1 cellular context compared by ENCODE assay signal in genomic region chr13:77026783-77027621, GRCh38.
TF ChIP-seq lines count a peak whose summit lies in the region.

FBXL3 (minus strand) TSS chr13:77027159; CDS start chr13:77021860, 5,299 bp downstream.

TF ChIP-seq in HEK293, 187 proteins besides CTCF, POLR2A, EP300 and RAD21 (continued from another document and continues in another):
- TF ChIP-seq ZNF140 (tag by site-specific recombination; IDR thresholded peaks at IDR 0.05) (no peak), PRDM2 (tag by site-specific recombination; IDR thresholded peaks at IDR 0.05; ENCODE audit: borderline replicate concordance) (no peak), ZBTB49 (tag by site-specific recombination; IDR thresholded peaks at IDR 0.05; ENCODE audit: low read depth) (no peak), ZNF121 (tag by site-specific recombination; IDR thresholded peaks at IDR 0.05) (no peak), ZNF174 (tag by site-specific recombination; IDR thresholded peaks at IDR 0.05) (no peak), SCRT2 (tag by site-specific recombination; IDR thresholded peaks at IDR 0.05) (no peak), ZNF792 (tag by site-specific recombination; IDR thresholded peaks at IDR 0.05) (no peak), KLF1 (tag by site-specific recombination; IDR thresholded peaks at IDR 0.05) (peak; percentile 33; the same call in 1 of the 2 replicates), ZNF560 (tag by site-specific recombination; IDR thresholded peaks at IDR 0.05; ENCODE audit: borderline replicate concordance) (no peak), ZBTB17 (tag by site-specific recombination; IDR thresholded peaks at IDR 0.05) (peak; percentile 76), ZSCAN4 (tag by site-specific recombination; IDR thresholded peaks at IDR 0.05) (no peak), SP2 (tag by site-specific recombination; IDR thresholded peaks at IDR 0.05) (peak; percentile 63), ZNF391 (tag by site-specific recombination; IDR thresholded peaks at IDR 0.05; ENCODE audit: borderline replicate concordance, low read depth) (peak; percentile 43; the same call in 1 of the 2 replicates), ZNF645 (tag by site-specific recombination; IDR thresholded peaks at IDR 0.05) (no peak), ZNF501 (tag by site-specific recombination; IDR thresholded peaks at IDR 0.05) (0 out of 2 replicates have a peak, but pooled peaks have one; percentile 26), ZNF776 (tag by site-specific recombination; IDR thresholded peaks at IDR 0.05; ENCODE audit: borderline replicate concordance) (no peak), ZNF362 (tag by site-specific recombination; IDR thresholded peaks at IDR 0.05) (peak; percentile 63; the same call in 1 of the 2 replicates), ZNF664 (tag by site-specific recombination; IDR thresholded peaks at IDR 0.05) (no peak), WT1 (tag by site-specific recombination; IDR thresholded peaks at IDR 0.05) (peak; percentile 31; the same call in 1 of the 2 replicates), ZSCAN18 (tag by site-specific recombination; IDR thresholded peaks at IDR 0.05) (no peak), ZNF837 (tag by site-specific recombination; IDR thresholded peaks at IDR 0.05) (no peak), ZNF654 (tag by site-specific recombination; IDR thresholded peaks at IDR 0.05; ENCODE audit: low read depth) (no peak), GLIS1 (tag by site-specific recombination; IDR thresholded peaks at IDR 0.05) (peak; percentile 52; the same call in 1 of the 2 replicates), SP7 (tag by site-specific recombination; IDR thresholded peaks at IDR 0.05) (peak; percentile 73), ATF2 (tag by site-specific recombination; IDR thresholded peaks at IDR 0.05; ENCODE audit: low read depth) (no peak), ZNF311 (tag by site-specific recombination; IDR thresholded peaks at IDR 0.05; ENCODE audit: borderline replicate concordance) (no peak), ZNF473 (tag by site-specific recombination; IDR thresholded peaks at IDR 0.05) (no peak), ZNF214 (tag by site-specific recombination; IDR thresholded peaks at IDR 0.05; ENCODE audit: borderline replicate concordance) (no peak), MZF1 (tag by site-specific recombination; IDR thresholded peaks at IDR 0.05; ENCODE audit: borderline replicate concordance) (peak; percentile 74), REST (tag by site-specific recombination; IDR thresholded peaks at IDR 0.05) (no peak), ZBTB21 (tag by site-specific recombination; IDR thresholded peaks at IDR 0.05) (no peak), ZFP37 (tag by site-specific recombination; IDR thresholded peaks at IDR 0.05) (no peak), SCRT1 (tag by site-specific recombination; IDR thresholded peaks at IDR 0.05; ENCODE audit: borderline replicate concordance) (no peak), ZNF707 (tag by site-specific recombination; IDR thresholded peaks at IDR 0.05) (no peak), BCL11A (tag by site-specific recombination; IDR thresholded peaks at IDR 0.05; ENCODE audit: low read depth) (no peak), HOXA7 (CRISPR knock-in tag; IDR thresholded peaks at IDR 0.05; ENCODE audit: borderline replicate concordance) (no peak), KLF10 (tag by site-specific recombination; IDR thresholded peaks at IDR 0.05) (peak; percentile 79), ZBTB20 (tag by site-specific recombination; IDR thresholded peaks at IDR 0.05) (0 out of 2 replicates have a peak, but pooled peaks have one; percentile 21), ZNF324 (tag by site-specific recombination; IDR thresholded peaks at IDR 0.05) (no peak), ZNF398 (tag by site-specific recombination; IDR thresholded peaks at IDR 0.05) (no peak), ZNF48 (tag by site-specific recombination; IDR thresholded peaks at IDR 0.05) (no peak), ZNF596 (tag by site-specific recombination; IDR thresholded peaks at IDR 0.05) (no peak), ZBTB8A (tag by site-specific recombination; IDR thresholded peaks at IDR 0.05) (peak; percentile 18; the same call in 1 of the 2 replicates)
